8 cellular contexts compared by ENCODE assay signal in genomic region chr12:56631790-56632700, GRCh38. TPM values are rescaled to one million over a fixed set of nuclear protein-coding genes. Genes with fewer than 3 reads are reported as not detected.
DNase-seq lines count a peak whose midpoint lies in the region; TF ChIP-seq lines count a peak whose summit lies in the region.

No MANE protein-coding gene starts in this region.

- intact Hi-C loops in activated T-helper 2 cell treated with anti-CD3 and anti-CD28 coated beads, Interferon-gamma antibody, Interleukin-2, Interleukin-4, amounts not matched to agents 10 μg/mL and 5 μg/mL and 100 μg/mL, durations not matched to agents 14 hours and 24 hours and 36 hours (cut with micrococcal nuclease): loop anchor here (5.0 to 10.0 kb wide), 2 partner anchors 515 to 707 kb away; partner anchors contain the start of genes PYM1, RPL41 and ZC3H10

- peaks cover 2% of the 10 kb centered on the region in 2 experiments; a peak in 2 of 3 replicates for H3K36me3 ChIP-seq in HEK293 (ENCODE audit: control insufficient read depth in 2 of 2, insufficient read depth in 1 of 2, low read length in 2 of 2)

- peaks cover 19% of the 10 kb centered on the region for H3K36me3 Mint-ChIP-seq in activated T-helper 2 cell treated with anti-CD3 and anti-CD28 coated beads, Interferon-gamma antibody, Interleukin-2, Interleukin-4, amounts not matched to agents 10 μg/mL and 5 μg/mL and 100 μg/mL, durations not matched to agents 14 hours and 24 hours and 36 hours (ENCODE audit: low read depth)
- H3K36me3 Mint-ChIP-seq in nephron progenitor cell (ENCODE audit: low read depth) (peaks cover 4% of the 10 kb centered on the region), type B pancreatic cell (peaks cover 8% of the 10 kb centered on the region)

- H3K9me3 Mint-ChIP-seq in activated T-helper 2 cell treated with anti-CD3 and anti-CD28 coated beads, Interferon-gamma antibody, Interleukin-2, Interleukin-4, amounts not matched to agents 10 μg/mL and 5 μg/mL and 100 μg/mL, durations not matched to agents 14 hours and 24 hours and 36 hours: no peaks in the 10 kb centered on the region
- no peaks in the 10 kb centered on the region for H3K9me3 Mint-ChIP-seq in nephron progenitor cell
- no peaks in the 10 kb centered on the region for H3K9me3 Mint-ChIP-seq in type B pancreatic cell

- POLR2A ChIA-PET in HEK293 (lab: Yijun Ruan, JAX): no interaction called here

- DNase-seq in Daoy (ENCODE audit: low read depth): peak; percentile 59
- peak; percentile 36 for DNase-seq in NOMO-1 treated with dmso at 0.1 percent for 144 hours (lab: John Stamatoyannopoulos, UW; ENCODE audit: unreplicated experiment)
- DNase-seq in activated T-helper 2 cell treated with anti-CD3 and anti-CD28 coated beads, Interferon-gamma antibody, Interleukin-2, Interleukin-4, amounts not matched to agents 10 μg/mL and 5 μg/mL and 100 μg/mL, durations not matched to agents 14 hours and 24 hours and 36 hours (ENCODE audit: low spot score): peak; percentile 62
- peak; percentile 37 for DNase-seq in fibroblast of mammary gland (ENCODE audit: low read depth)
- DNase-seq in nephron progenitor cell: peak; percentile 79
- DNase-seq in type B pancreatic cell (ENCODE audit: extremely low spot score, unreplicated experiment): no peak
- no peak for DNase-seq in NCI-H1694 treated with DMSO at 0.1 percent for 48 hours (lab: John Stamatoyannopoulos, UW)

- TF ChIP-seq CTCF in HEK293 (tag by site-specific recombination; IDR thresholded peaks at IDR 0.05) (no peak), fibroblast of mammary gland (conservative IDR thresholded peaks at IDR 0.05; ENCODE audit: control insufficient read depth, insufficient read depth, low read depth, low read length) (no peak), nephron progenitor cell (IDR thresholded peaks at IDR 0.05) (no peak), type B pancreatic cell (conservative IDR thresholded peaks at IDR 0.05) (no peak)

- H3K9me3 ChIP-seq in HEK293 (ENCODE audit: control insufficient read depth, insufficient read depth, low read depth, low read length): no peaks in the 10 kb centered on the region

- no peak overlapping the region for H3K27ac ChIP-seq in HEK293 (ENCODE audit: extremely low read depth, low read depth, low read length)

- H3K4me3 ChIP-seq in HEK293 (ENCODE audit: low read depth, low read length) (no peak overlapping the region; the same call in 1 of the 2 replicates), fibroblast of mammary gland (ENCODE audit: control insufficient read depth, low read depth, low read length) (peak overlapping the region; percentile 1)

- peaks cover 28% of the 10 kb centered on the region for H3K4me1 ChIP-seq in HEK293 (ENCODE audit: control insufficient read depth, insufficient read depth, low read length)

- CTCF ChIA-PET in HEK293 (lab: Yijun Ruan, JAX): interaction anchor here (0.6 to 0.8 kb wide), 2 partner anchors 43 to 120 kb away, joined by 3 to 6 read pairs; no protein-coding TSS in a partner anchor

- peaks cover 62% of the 10 kb centered on the region for H3K4me1 Mint-ChIP-seq in activated T-helper 2 cell treated with anti-CD3 and anti-CD28 coated beads, Interferon-gamma antibody, Interleukin-2, Interleukin-4, amounts not matched to agents 10 μg/mL and 5 μg/mL and 100 μg/mL, durations not matched to agents 14 hours and 24 hours and 36 hours (ENCODE audit: low read depth)
- H3K4me1 Mint-ChIP-seq in nephron progenitor cell (peaks cover 88% of the 10 kb centered on the region), type B pancreatic cell (ENCODE audit: unreplicated experiment) (peaks cover 54% of the 10 kb centered on the region)

- H3K27me3 Mint-ChIP-seq in activated T-helper 2 cell treated with anti-CD3 and anti-CD28 coated beads, Interferon-gamma antibody, Interleukin-2, Interleukin-4, amounts not matched to agents 10 μg/mL and 5 μg/mL and 100 μg/mL, durations not matched to agents 14 hours and 24 hours and 36 hours (ENCODE audit: low read depth): no peaks in the 10 kb centered on the region
- H3K27me3 Mint-ChIP-seq in nephron progenitor cell (ENCODE audit: low read depth, poor library complexity) (no peaks in the 10 kb centered on the region), type B pancreatic cell (no peaks in the 10 kb centered on the region)

- H3K4me3 Mint-ChIP-seq in activated T-helper 2 cell treated with anti-CD3 and anti-CD28 coated beads, Interferon-gamma antibody, Interleukin-2, Interleukin-4, amounts not matched to agents 10 μg/mL and 5 μg/mL and 100 μg/mL, durations not matched to agents 14 hours and 24 hours and 36 hours (ENCODE audit: low read depth): peak overlapping the region; percentile 68
- H3K4me3 Mint-ChIP-seq in nephron progenitor cell (peak overlapping the region; percentile 96), type B pancreatic cell (peak overlapping the region; percentile 99)

- peak overlapping the region; percentile 79 for H3K27ac Mint-ChIP-seq in activated T-helper 2 cell treated with anti-CD3 and anti-CD28 coated beads, Interferon-gamma antibody, Interleukin-2, Interleukin-4, amounts not matched to agents 10 μg/mL and 5 μg/mL and 100 μg/mL, durations not matched to agents 14 hours and 24 hours and 36 hours
- peak overlapping the region; percentile 89 for H3K27ac Mint-ChIP-seq in nephron progenitor cell
- H3K27ac Mint-ChIP-seq in type B pancreatic cell: peak overlapping the region; percentile 100

TF ChIP-seq in HEK293, 187 proteins besides CTCF, POLR2A, EP300 and RAD21 (continues in another document):
- TF ChIP-seq WT1 (tag by site-specific recombination; IDR thresholded peaks at IDR 0.05) (no peak), ZNF580 (tag by site-specific recombination; IDR thresholded peaks at IDR 0.05) (no peak), ZNF623 (tag by site-specific recombination; IDR thresholded peaks at IDR 0.05) (no peak), ZNF76 (tag by site-specific recombination; IDR thresholded peaks at IDR 0.05; ENCODE audit: borderline replicate concordance, low read depth) (no peak), FEZF1 (tag by site-specific recombination; IDR thresholded peaks at IDR 0.05) (no peak), ZNF350 (tag by site-specific recombination; IDR thresholded peaks at IDR 0.05) (no peak), KLF10 (tag by site-specific recombination; IDR thresholded peaks at IDR 0.05) (peak; percentile 84), ZBTB20 (tag by site-specific recombination; IDR thresholded peaks at IDR 0.05) (no peak), ZEB2 (tag by site-specific recombination; IDR thresholded peaks at IDR 0.05) (no peak), ZNF677 (tag by site-specific recombination; IDR thresholded peaks at IDR 0.05) (no peak), ZBTB17 (tag by site-specific recombination; IDR thresholded peaks at IDR 0.05) (peak; percentile 57), ZNF600 (tag by site-specific recombination; IDR thresholded peaks at IDR 0.05) (peak; percentile 58), ZNF223 (tag by site-specific recombination; IDR thresholded peaks at IDR 0.05) (no peak), ZNF776 (tag by site-specific recombination; IDR thresholded peaks at IDR 0.05; ENCODE audit: borderline replicate concordance) (no peak), KLF16 (tag by site-specific recombination; IDR thresholded peaks at IDR 0.05) (no peak), ZNF654 (tag by site-specific recombination; IDR thresholded peaks at IDR 0.05; ENCODE audit: low read depth) (no peak), ZNF341 (tag by site-specific recombination; IDR thresholded peaks at IDR 0.05; ENCODE audit: low read depth) (peak; percentile 72), ZBTB21 (tag by site-specific recombination; IDR thresholded peaks at IDR 0.05) (no peak)
- TF ChIP-seq, protein P1, sequence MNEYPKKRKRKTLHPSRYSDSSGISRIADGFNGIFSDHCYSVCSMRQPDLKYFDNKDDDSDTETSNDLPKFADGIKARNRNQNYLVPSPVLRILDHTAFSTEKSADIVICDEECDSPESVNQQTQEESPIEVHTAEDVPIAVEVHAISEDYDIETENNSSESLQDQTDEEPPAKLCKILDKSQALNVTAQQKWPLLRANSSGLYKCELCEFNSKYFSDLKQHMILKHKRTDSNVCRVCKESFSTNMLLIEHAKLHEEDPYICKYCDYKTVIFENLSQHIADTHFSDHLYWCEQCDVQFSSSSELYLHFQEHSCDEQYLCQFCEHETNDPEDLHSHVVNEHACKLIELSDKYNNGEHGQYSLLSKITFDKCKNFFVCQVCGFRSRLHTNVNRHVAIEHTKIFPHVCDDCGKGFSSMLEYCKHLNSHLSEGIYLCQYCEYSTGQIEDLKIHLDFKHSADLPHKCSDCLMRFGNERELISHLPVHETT (tag by site-specific recombination; IDR thresholded peaks at IDR 0.05): no peak

RNA-seq across cellular contexts. Expression of gene BAZ2A, which starts 1.9 kb away (rescaled TPM):
- 14.3 and 19.7 TPM in 2 replicates for total RNA-seq in Daoy (2014; rRNA removed; shearing (Covaris generic))
- 124 and 131 TPM in 2 replicates for total RNA-seq in activated T-helper 2 cell treated with anti-CD3 and anti-CD28 coated beads, Interferon-gamma antibody, Interleukin-2, Interleukin-4, amounts not matched to agents 10 μg/mL and 5 μg/mL and 100 μg/mL, durations not matched to agents 14 hours and 24 hours and 36 hours
- total RNA-seq in type B pancreatic cell (ENCODE audit: low replicate concordance): 108 and 112 TPM in 2 replicates

RNA-seq across cellular contexts. Expression of gene ATP5F1B, which starts 13.7 kb away (rescaled TPM):
- 764 and 817 TPM in 2 replicates for total RNA-seq in Daoy (2014; rRNA removed; shearing (Covaris generic))
- total RNA-seq in activated T-helper 2 cell treated with anti-CD3 and anti-CD28 coated beads, Interferon-gamma antibody, Interleukin-2, Interleukin-4, amounts not matched to agents 10 μg/mL and 5 μg/mL and 100 μg/mL, durations not matched to agents 14 hours and 24 hours and 36 hours: 729 and 735 TPM in 2 replicates
- total RNA-seq in type B pancreatic cell (ENCODE audit: low replicate concordance): 692 and 828 TPM in 2 replicates

RNA-seq across cellular contexts. Expression of gene PTGES3, which starts 56.0 kb away (rescaled TPM):
- 147 TPM in 2 replicates for total RNA-seq in Daoy (2014; rRNA removed; shearing (Covaris generic))
- total RNA-seq in activated T-helper 2 cell treated with anti-CD3 and anti-CD28 coated beads, Interferon-gamma antibody, Interleukin-2, Interleukin-4, amounts not matched to agents 10 μg/mL and 5 μg/mL and 100 μg/mL, durations not matched to agents 14 hours and 24 hours and 36 hours: 293 and 298 TPM in 2 replicates
- 219 and 222 TPM in 2 replicates for total RNA-seq in type B pancreatic cell (ENCODE audit: low replicate concordance)

Comparison
In these comparisons a context has a peak if more than half of its experiments do, and no peak if none do; other contexts are left out.
1. DNase-seq: peak in Daoy (single experiment), NOMO-1 treated with dmso at 0.1 percent for 144 hours (single experiment), activated T-helper 2 cell treated with anti-CD3 and anti-CD28 coated beads, Interferon-gamma antibody, Interleukin-2, Interleukin-4, amounts not matched to agents 10 μg/mL and 5 μg/mL and 100 μg/mL, durations not matched to agents 14 hours and 24 hours and 36 hours (single experiment), fibroblast of mammary gland (single experiment) and nephron progenitor cell (single experiment); none in type B pancreatic cell (single experiment) and NCI-H1694 treated with DMSO at 0.1 percent for 48 hours (single experiment).
2. Peak in every context shown above with its lines, with median percentiles within 50 percentile points of each other: H3K27ac Mint-ChIP-seq and H3K4me3 Mint-ChIP-seq.